20 cellular contexts compared by ENCODE assay signal in genomic region chr9:113570749-113571711, GRCh38.
A peak's percentile ranks its signal among the peaks of the same experiment; 100 is the strongest.
DNase-seq lines count a peak whose midpoint lies in the region; ATAC-seq, FAIRE-seq and TF ChIP-seq lines count a peak whose summit lies in the region.
"Had no signal": no experiment of that assay in that cellular context is flagged by ENCODE, and none has a peak within 500 bp of the region (broad histone marks: within the 10 kb centered on the region; RNA-seq: fewer than 3 reads in every experiment).

No MANE protein-coding gene starts in this region.

- FAIRE-seq in K562 (lab: Jason Lieb, UNC): no peak
- FAIRE-seq in GM19239 (lab: Jason Lieb, UNC): no peak

- H3K4me3 ChIP-seq in K562 (no peak overlapping the region), testis (no peak overlapping the region)
- H3K4me3 ChIP-seq: GM23248 had no signal

- H3K36me3 Mint-ChIP-seq in T-helper 2 cell treated with Interferon-gamma antibody and Interleukin-4, amounts not matched to agents 5 μg/mL and 100 μg/mL, for 36 hours (ENCODE audit: low read depth): peaks cover 2% of the 10 kb centered on the region
- H3K36me3 Mint-ChIP-seq: activated naive CD4-positive, alpha-beta T cell treated with anti-CD3 and anti-CD28 coated beads, Interleukin-2, amount 50 U/mL, for 72 hours; stimulated activated naive B cell treated with anti-CD40 and anti-IgM and Interleukin-4, amounts not matched to agents 10 μg/mL and 1 μg/mL and 100 μg/mL, for 72 hours; T-cell; type B pancreatic cell had no signal

- H3K27ac Mint-ChIP-seq in T-helper 2 cell treated with Interferon-gamma antibody and Interleukin-4, amounts not matched to agents 5 μg/mL and 100 μg/mL, for 36 hours: no peak overlapping the region
- H3K27ac Mint-ChIP-seq: stimulated activated naive B cell treated with anti-CD40 and anti-IgM and Interleukin-4, amounts not matched to agents 10 μg/mL and 1 μg/mL and 100 μg/mL, for 72 hours had no signal

- H3K27me3 Mint-ChIP-seq in T-helper 2 cell treated with Interferon-gamma antibody and Interleukin-4, amounts not matched to agents 5 μg/mL and 100 μg/mL, for 36 hours (ENCODE audit: low read depth): no peaks in the 10 kb centered on the region
- H3K27me3 Mint-ChIP-seq: T-cell had no signal

- H3K27me3 ChIP-seq in K562 (ENCODE audit: control insufficient read depth in 2 of 2, insufficient read depth in 2 of 2, low read length in 2 of 2) (peaks cover 0 to 8% of the 10 kb centered on the region in 2 experiments; a peak in 2 of 5 replicates), testis (no peaks in the 10 kb centered on the region)
- H3K27me3 ChIP-seq: brain microvascular endothelial cell had no signal

- no peaks in the 10 kb centered on the region for H3K9me1 ChIP-seq in K562 (ENCODE audit: control insufficient read depth, insufficient read depth, low read length)

- POLR2A ChIA-PET in K562 (lab: Yijun Ruan, JAX): interaction anchor here (0.6 to 1.7 kb wide), 2 partner anchors 8 to 170 kb away, joined by 3 to 7 read pairs; no protein-coding TSS in a partner anchor

- H3K4me3 Mint-ChIP-seq in T-helper 2 cell treated with Interferon-gamma antibody and Interleukin-4, amounts not matched to agents 5 μg/mL and 100 μg/mL, for 36 hours: no peak overlapping the region
- H3K4me3 Mint-ChIP-seq: stimulated activated naive B cell treated with anti-CD40 and anti-IgM and Interleukin-4, amounts not matched to agents 10 μg/mL and 1 μg/mL and 100 μg/mL, for 72 hours; T-cell; type B pancreatic cell had no signal

- no peaks in the 10 kb centered on the region for H3K36me3 ChIP-seq in K562 (ENCODE audit: control insufficient read depth, insufficient read depth, low read length)
- H3K36me3 ChIP-seq in testis (ENCODE audit: low read depth, missing control alignments): no peaks in the 10 kb centered on the region
- H3K36me3 ChIP-seq: brain microvascular endothelial cell had no signal

- TF ChIP-seq RAD21 in K562 (CRISPR knock-in tag; conservative IDR thresholded peaks at IDR 0.05 in 1 of 2, IDR thresholded peaks at IDR 0.05 in 1 of 2): no peak

- ATAC-seq in Right ventricle myocardium inferior (no peak), K562 (no peak), left colon (no peak)
- ATAC-seq: activated naive CD4-positive, alpha-beta T cell treated with anti-CD3 and anti-CD28 coated beads, Interleukin-2, amount 50 U/mL, for 72 hours; stimulated activated naive B cell treated with anti-CD40 and anti-IgM and Interleukin-4, amounts not matched to agents 10 μg/mL and 1 μg/mL and 100 μg/mL, for 72 hours; T-cell had no signal

- no peaks in the 10 kb centered on the region for H3K79me2 ChIP-seq in K562 (ENCODE audit: control insufficient read depth, insufficient read depth, low read length)

- H3K4me1 ChIP-seq in K562 (replicated peaks in 1 of 2; ENCODE audit: control insufficient read depth in 2 of 2, insufficient read depth in 2 of 2, low read length in 2 of 2): peaks cover 14 to 15% of the 10 kb centered on the region in 2 experiments
- peaks cover 34% of the 10 kb centered on the region for H3K4me1 ChIP-seq in testis

- no peaks in the 10 kb centered on the region for H4K20me1 ChIP-seq in K562 (replicated peaks; ENCODE audit: control insufficient read depth, insufficient read depth, low read length)

- in situ Hi-C loops in K562 (cut with MboI): no loop called here

- intact Hi-C loops in cardiac septum (cut with DNase I): loop anchor here (5.0 kb wide), 1 partner anchor 34 kb away; no protein-coding TSS in a partner anchor
- intact Hi-C loops in Right ventricle myocardium inferior (cut with DNase I): no loop called here
- intact Hi-C loops in K562 (cut with micrococcal nuclease): loop anchor here (5.0 kb wide), 1 partner anchor 49 kb away; no protein-coding TSS in a partner anchor
- intact Hi-C loops in left colon (cut with DNase I, micrococcal nuclease): no loop called here
- intact Hi-C loops in testis (cut with DNase I; ENCODE audit: low total_unique reads): no loop called here

- TF ChIP-seq POLR2A in K562 (conservative IDR thresholded peaks at IDR 0.05) (no peak), testis (IDR thresholded peaks at IDR 0.05) (no peak)

- H3K9me3 Mint-ChIP-seq in T-helper 2 cell treated with Interferon-gamma antibody and Interleukin-4, amounts not matched to agents 5 μg/mL and 100 μg/mL, for 36 hours: no peaks in the 10 kb centered on the region
- H3K9me3 Mint-ChIP-seq: activated naive CD4-positive, alpha-beta T cell treated with anti-CD3 and anti-CD28 coated beads, Interleukin-2, amount 50 U/mL, for 72 hours; stimulated activated naive B cell treated with anti-CD40 and anti-IgM and Interleukin-4, amounts not matched to agents 10 μg/mL and 1 μg/mL and 100 μg/mL, for 72 hours; T-cell; type B pancreatic cell had no signal

- TF ChIP-seq CTCF in K562 (IDR thresholded peaks at IDR 0.05 in 2 of 3, conservative IDR thresholded peaks at IDR 0.05 in 1 of 3; ENCODE audit: insufficient read depth in 2 of 3, low read depth in 1 of 3, low read length in 3 of 3) (no peak), testis (IDR thresholded peaks at IDR 0.05) (no peak)

- no TSS peak for BruUV-seq in K562 (replicated peaks; lab: Mats Ljungman, UMichigan)

- CTCF ChIA-PET in K562 (lab: Yijun Ruan, JAX; ENCODE audit: low intra/inter-chr PET ratio): no interaction called here

- H3K9me3 ChIP-seq in K562 (replicated peaks; ENCODE audit: control insufficient read depth, insufficient read depth, low read depth, low read length): no peaks in the 10 kb centered on the region
- H3K9me3 ChIP-seq in testis: no peaks in the 10 kb centered on the region

- peak; percentile 41 for DNase-seq in cardiac septum (ENCODE audit: low spot score)
- no peak for DNase-seq in Right ventricle myocardium inferior (ENCODE audit: missing footprints)
- no peak for DNase-seq in K562 (ENCODE audit: extremely low read depth in 1 of 4, low spot score in 3 of 4)
- peak; percentile 0 to 2 for DNase-seq in left colon
- peak; percentile 10 for DNase-seq in testis
- no peak for DNase-seq in T-helper 2 cell treated with Interferon-gamma antibody and Interleukin-4, amounts not matched to agents 5 μg/mL and 100 μg/mL, for 36 hours (ENCODE audit: low spot score)
- DNase-seq in dedifferentiated amniotic fluid mesenchymal stem cell (ENCODE audit: extremely low spot score): no peak
- DNase-seq in GM19239 (ENCODE audit: insufficient read length, low spot score): no peak
- DNase-seq: activated CD4-positive, alpha-beta T cell treated with anti-CD3 and anti-CD28 coated beads, Interleukin-2, amount 50 U/mL, for 1 hour; brain microvascular endothelial cell; GM23248; kidney glomerular epithelial cell; MV-4-11; NCI-H187 treated with DMSO at 0.1 percent for 48 hours; Right ventricle myocardium superior; stimulated activated CD4-positive, alpha-beta T cell treated with anti-CD3 and anti-CD28 coated beads, Interleukin-15, amount 100 ng/mL, for 24 hours; stimulated activated naive B cell treated with anti-CD40 and anti-IgM and Interleukin-4, amounts not matched to agents 10 μg/mL and 1 μg/mL and 100 μg/mL, for 72 hours; T-cell had no signal

- H3K9ac ChIP-seq in K562 (ENCODE audit: insufficient read depth in 1 of 2, low read depth in 2 of 2, low read length in 2 of 2): no peak overlapping the region
- H3K9ac ChIP-seq: GM23248 had no signal

- WGBS in K562 (ENCODE audit: insufficient coverage, low coverage, missing lambda C conversion rate): 51% methylated on average over 12 of the region's 12 CpGs
- WGBS in testis, 2 donors: 79 to 88% methylated on average over 12 of the region's 12 CpGs

- no peak overlapping the region for H3K4me2 ChIP-seq in K562 (ENCODE audit: insufficient read depth, low read length)

- H2AFZ ChIP-seq in K562 (ENCODE audit: low read depth, low read length): no peak overlapping the region
- H2AFZ ChIP-seq: GM23248 had no signal

- no peak overlapping the region for H3K27ac ChIP-seq in K562 (ENCODE audit: extremely low read depth, low read depth, low read length)
- H3K27ac ChIP-seq in testis: no peak overlapping the region
- H3K27ac ChIP-seq: brain microvascular endothelial cell, GM23248 had no signal

- peaks cover 24% of the 10 kb centered on the region for H3K4me1 Mint-ChIP-seq in T-helper 2 cell treated with Interferon-gamma antibody and Interleukin-4, amounts not matched to agents 5 μg/mL and 100 μg/mL, for 36 hours (ENCODE audit: low read depth)

- no peak for TF ChIP-seq EP300 in K562 (IDR thresholded peaks at IDR 0.05; ENCODE audit: low read length)

TF ChIP-seq in K562, 482 proteins besides CTCF, POLR2A, EP300 and RAD21 (continues in another document):
- TF ChIP-seq ZNF23 (CRISPR knock-in tag; IDR thresholded peaks at IDR 0.05) (no peak), TRIM28 (IDR thresholded peaks at IDR 0.05) (0 out of 2 replicates have a peak, but pooled peaks have one; percentile 37), NFE2 (IDR thresholded peaks at IDR 0.05; ENCODE audit: low read depth) (peak; percentile 71), NR4A1 (CRISPR knock-in tag; IDR thresholded peaks at IDR 0.05) (no peak), NR4A1 (tag; IDR thresholded peaks at IDR 0.05) (no peak), FOSL1 (tag; conservative IDR thresholded peaks at IDR 0.05) (peak; percentile 55), CEBPG (CRISPR knock-in tag; IDR thresholded peaks at IDR 0.05) (no peak), CEBPG (tag; conservative IDR thresholded peaks at IDR 0.05 in 1 of 2, IDR thresholded peaks at IDR 0.05 in 1 of 2) (0 out of 4 replicates have a peak, but pooled peaks of 1 of the 2 experiments have one; percentile 24)
- TF ChIP-seq, protein P1, sequence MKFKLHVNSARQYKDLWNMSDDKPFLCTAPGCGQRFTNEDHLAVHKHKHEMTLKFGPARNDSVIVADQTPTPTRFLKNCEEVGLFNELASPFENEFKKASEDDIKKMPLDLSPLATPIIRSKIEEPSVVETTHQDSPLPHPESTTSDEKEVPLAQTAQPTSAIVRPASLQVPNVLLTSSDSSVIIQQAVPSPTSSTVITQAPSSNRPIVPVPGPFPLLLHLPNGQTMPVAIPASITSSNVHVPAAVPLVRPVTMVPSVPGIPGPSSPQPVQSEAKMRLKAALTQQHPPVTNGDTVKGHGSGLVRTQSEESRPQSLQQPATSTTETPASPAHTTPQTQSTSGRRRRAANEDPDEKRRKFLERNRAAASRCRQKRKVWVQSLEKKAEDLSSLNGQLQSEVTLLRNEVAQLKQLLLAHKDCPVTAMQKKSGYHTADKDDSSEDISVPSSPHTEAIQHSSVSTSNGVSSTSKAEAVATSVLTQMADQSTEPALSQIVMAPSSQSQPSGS (CRISPR knock-in tag; IDR thresholded peaks at IDR 0.05): no peak

Comparison
In these comparisons a context has a peak if more than half of its experiments do, and no peak if none do; other contexts are left out.
1. DNase-seq: peak in cardiac septum (single experiment), left colon (2 of 2) and testis (single experiment); none in Right ventricle myocardium inferior (single experiment), K562 (0 of 4), T-helper 2 cell treated with Interferon-gamma antibody and Interleukin-4, amounts not matched to agents 5 μg/mL and 100 μg/mL, for 36 hours (single experiment), dedifferentiated amniotic fluid mesenchymal stem cell (single experiment) and GM19239 (single experiment).
2. intact Hi-C loops: an anchor here in cardiac septum (5.0 kb wide) and K562 (5.0 kb wide); none called in Right ventricle myocardium inferior, left colon and testis.